Comparison of ENCODE assay signal across 9 cellular contexts in genomic region chr10:54854843-54855242, GRCh38. TPM values are rescaled to one million over a fixed set of nuclear protein-coding genes. Genes with fewer than 3 reads are reported as not detected.
"Had no signal": no experiment of that assay in that cellular context is flagged by ENCODE, and none has a peak within 500 bp of the region (broad histone marks: within the 10 kb centered on the region; RNA-seq: fewer than 3 reads in every experiment).

No MANE protein-coding gene starts in this region.

- ATAC-seq: GM23338, K562 had no signal

- H3K4me3 ChIP-seq: GM23338, K562 had no signal

- H3K27ac Mint-ChIP-seq: GM23338, H9 had no signal

- H3K4me1 Mint-ChIP-seq: GM23338, H9 had no signal

- H3K9me3 Mint-ChIP-seq: H9 had no signal

- H3K4me3 Mint-ChIP-seq: GM23338, H9 had no signal

- FAIRE-seq: H1, H54, HTR-8/SVneo, K562 had no signal

- DNase-seq: HCEC 1CT, IMR-90 had no signal

- H3K4me2 ChIP-seq: GM23338 had no signal

- H2AFZ ChIP-seq: GM23338 had no signal

RNA-seq across cellular contexts. Expression of gene PCDH15, which starts 53.8 kb away (rescaled TPM):
- total RNA-seq: H1, HT-29, IMR-90, K562 had no signal
- polyA plus RNA-seq: IMR-90, K562 had no signal
